In the genomic region with DNA sequence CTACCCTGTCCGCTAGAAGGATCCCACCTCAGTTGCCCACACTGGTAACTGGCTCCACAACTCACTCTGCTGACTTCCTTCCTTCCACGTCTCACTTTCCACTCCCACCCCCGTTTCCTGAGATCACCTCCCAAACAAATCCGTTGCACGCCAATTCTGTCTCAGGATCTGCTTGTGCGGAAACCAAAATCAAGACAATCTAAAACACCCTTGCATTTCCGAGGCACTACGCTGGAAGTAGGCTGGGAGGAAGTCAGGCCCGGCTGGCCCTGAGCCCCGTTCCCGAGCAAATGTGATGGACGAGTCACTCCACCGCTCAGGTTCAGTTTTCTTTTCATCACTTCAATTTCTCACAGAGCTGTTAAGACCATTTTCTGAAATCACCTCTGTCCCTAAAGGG, we compare ENCODE assay signal across 1 cellular context.
TF ChIP-seq lines count a peak whose summit lies in the region.

No MANE protein-coding gene starts in this region.

TF ChIP-seq in PFSK-1, 5 proteins besides CTCF, POLR2A, EP300 and RAD21 (continued from another document):
- TF ChIP-seq REST (IDR thresholded peaks at IDR 0.05; ENCODE audit: insufficient read depth in 1 of 2, low read depth in 2 of 2, low read length in 2 of 2): peak in 1 of 2 experiments; percentile 34; a peak in 1 of 4 replicates
TF ChIP-seq in PFSK-1: peak in this region for 4.
